In genomic region chr10:110101464-110102144, GRCh38 we compare ENCODE assay signal across 16 cellular contexts.
DNase-seq lines count a peak whose midpoint lies in the region; ATAC-seq and TF ChIP-seq lines count a peak whose summit lies in the region.
"Had no signal": no experiment of that assay in that cellular context is flagged by ENCODE, and none has a peak within 500 bp of the region (broad histone marks: within the 10 kb centered on the region; RNA-seq: fewer than 3 reads in every experiment).

No MANE protein-coding gene starts in this region.

- no peaks in the 10 kb centered on the region for H3K9me3 Mint-ChIP-seq in activated CD4-positive, alpha-beta T cell treated with anti-CD3 and anti-CD28 coated beads for 36 hours (ENCODE audit: low read depth)
- no peaks in the 10 kb centered on the region for H3K9me3 Mint-ChIP-seq in activated CD4-positive, alpha-beta memory T cell treated with anti-CD3 and anti-CD28 coated beads, Interleukin-2, amount 10 ng/mL, durations not matched to agents 7 days and 5 days
- H3K9me3 Mint-ChIP-seq in natural killer cell treated with Interleukin-12 subunit alpha and Interleukin-12 subunit beta and Interleukin-15 and Interleukin-18, amount 100 ng/mL, for 72 hours = no peaks in the 10 kb centered on the region
- peaks cover 12% of the 10 kb centered on the region for H3K9me3 Mint-ChIP-seq in endodermal cell
- H3K9me3 Mint-ChIP-seq: WTC11 had no signal

- peak; percentile 78 for ATAC-seq in activated CD4-positive, alpha-beta T cell treated with anti-CD3 and anti-CD28 coated beads for 36 hours
- ATAC-seq in natural killer cell treated with Interleukin-12 subunit alpha and Interleukin-12 subunit beta and Interleukin-15 and Interleukin-18, amount 100 ng/mL, for 72 hours = peak; percentile 66 to 77
- ATAC-seq in HG03025 (IDR thresholded peaks at IDR 0.05; ENCODE audit: low FRiP score, unreplicated experiment) (no peak), GM21717 (IDR thresholded peaks at IDR 0.05; ENCODE audit: unreplicated experiment) (no peak)
- ATAC-seq: K562, WTC11 had no signal

- peak overlapping the region; percentile 2 for H3K4me3 Mint-ChIP-seq in activated CD4-positive, alpha-beta T cell treated with anti-CD3 and anti-CD28 coated beads for 36 hours
- no peak overlapping the region for H3K4me3 Mint-ChIP-seq in activated CD4-positive, alpha-beta memory T cell treated with anti-CD3 and anti-CD28 coated beads, Interleukin-2, amount 10 ng/mL, durations not matched to agents 7 days and 5 days
- peak overlapping the region; percentile 44 for H3K4me3 Mint-ChIP-seq in natural killer cell treated with Interleukin-12 subunit alpha and Interleukin-12 subunit beta and Interleukin-15 and Interleukin-18, amount 100 ng/mL, for 72 hours
- H3K4me3 Mint-ChIP-seq in endodermal cell = no peak overlapping the region
- H3K4me3 Mint-ChIP-seq: WTC11 had no signal

- peak overlapping the region; percentile 84 for H3K27ac Mint-ChIP-seq in activated CD4-positive, alpha-beta T cell treated with anti-CD3 and anti-CD28 coated beads for 36 hours
- H3K27ac Mint-ChIP-seq in activated CD4-positive, alpha-beta memory T cell treated with anti-CD3 and anti-CD28 coated beads, Interleukin-2, amount 10 ng/mL, durations not matched to agents 7 days and 5 days = peak overlapping the region; percentile 23
- peak overlapping the region; percentile 77 to 93 for H3K27ac Mint-ChIP-seq in natural killer cell treated with Interleukin-12 subunit alpha and Interleukin-12 subunit beta and Interleukin-15 and Interleukin-18, amount 100 ng/mL, for 72 hours
- H3K27ac Mint-ChIP-seq in endodermal cell = no peak overlapping the region
- H3K27ac Mint-ChIP-seq: WTC11 had no signal

- WGBS in endodermal cell (ENCODE audit: insufficient coverage in 1 of 2, insufficient read length in 1 of 2), 2 experiments = 86 to 100% methylated on average over 1 of the region's 2 CpGs

- DNase-seq in activated CD4-positive, alpha-beta T cell treated with anti-CD3 and anti-CD28 coated beads for 36 hours = peak; percentile 32
- no peak for DNase-seq in activated CD4-positive, alpha-beta T cell treated with anti-CD3 and anti-CD28 coated beads, Interleukin-2, amount 50 U/mL, for 48 hours
- peak; percentile 15 for DNase-seq in HCEC 1CT
- no peak for DNase-seq in activated CD4-positive, alpha-beta memory T cell treated with anti-CD3 and anti-CD28 coated beads, Interleukin-2, amount 10 ng/mL, durations not matched to agents 7 days and 5 days
- no peak for DNase-seq in natural killer cell treated with Interleukin-12 subunit alpha and Interleukin-12 subunit beta and Interleukin-15 and Interleukin-18, amount 100 ng/mL, for 72 hours (ENCODE audit: low spot score)
- DNase-seq in endodermal cell = no peak
- DNase-seq: activated effector memory CD4-positive, alpha-beta T cell treated with anti-CD3 and anti-CD28 coated beads, Interleukin-2, amount 50 U/mL, for 16 hours; COR-L47; effector memory CD4-positive, alpha-beta T cell; NCI-H1417 treated with DMSO at 0.1 percent for 48 hours; NCI-H446; small intestine had no signal

- peaks cover 36% of the 10 kb centered on the region for H3K36me3 ChIP-seq in endodermal cell (ENCODE audit: control insufficient read depth, insufficient read depth, low read length)

- H3K4me1 ChIP-seq in endodermal cell (ENCODE audit: control insufficient read depth, insufficient read depth, low read length) = no peaks in the 10 kb centered on the region

- H3K27me3 ChIP-seq in endodermal cell (ENCODE audit: control insufficient read depth, insufficient read depth, low read length, poor library complexity, severe bottlenecking) = no peaks in the 10 kb centered on the region

- CTCF ChIA-PET in activated CD4-positive, alpha-beta T cell treated with anti-CD3 and anti-CD28 coated beads for 36 hours (lab: Charles Lee) = interaction anchor here (0.6 to 1.0 kb wide), 3 partner anchors 30 to 56 kb away, joined by 3 read pairs; no protein-coding TSS in a partner anchor
- CTCF ChIA-PET in activated CD4-positive, alpha-beta memory T cell treated with anti-CD3 and anti-CD28 coated beads, Interleukin-2, amount 10 ng/mL, durations not matched to agents 7 days and 5 days (lab: Charles Lee) = no interaction called here

- POLR2A ChIA-PET in activated CD4-positive, alpha-beta T cell treated with anti-CD3 and anti-CD28 coated beads for 36 hours (lab: Charles Lee) = interaction anchor here (0.8 kb wide), 1 partner anchor 24 kb away, joined by 11 read pairs; no protein-coding TSS in a partner anchor
- POLR2A ChIA-PET in activated CD4-positive, alpha-beta memory T cell treated with anti-CD3 and anti-CD28 coated beads, Interleukin-2, amount 10 ng/mL, durations not matched to agents 7 days and 5 days (lab: Charles Lee) = no interaction called here

- H3K36me3 Mint-ChIP-seq in activated CD4-positive, alpha-beta T cell treated with anti-CD3 and anti-CD28 coated beads for 36 hours (ENCODE audit: low read depth) = peaks cover 18% of the 10 kb centered on the region
- H3K36me3 Mint-ChIP-seq in activated CD4-positive, alpha-beta memory T cell treated with anti-CD3 and anti-CD28 coated beads, Interleukin-2, amount 10 ng/mL, durations not matched to agents 7 days and 5 days (ENCODE audit: low read depth) = peaks cover 68% of the 10 kb centered on the region
- peaks cover 18% of the 10 kb centered on the region for H3K36me3 Mint-ChIP-seq in natural killer cell treated with Interleukin-12 subunit alpha and Interleukin-12 subunit beta and Interleukin-15 and Interleukin-18, amount 100 ng/mL, for 72 hours
- H3K36me3 Mint-ChIP-seq in endodermal cell (ENCODE audit: low read depth) = peaks cover 42% of the 10 kb centered on the region

- peaks cover 16% of the 10 kb centered on the region for H3K9me3 ChIP-seq in endodermal cell (ENCODE audit: control insufficient read depth, low read length)

- intact Hi-C loops in activated CD4-positive, alpha-beta T cell treated with anti-CD3 and anti-CD28 coated beads for 36 hours (cut with DNase I, micrococcal nuclease) = loop anchor here (1.0 to 5.0 kb wide), 5 partner anchors 15 to 179 kb away; partner anchors contain the start of gene XPNPEP1 (in 1 of the 2)

- H3K4me1 Mint-ChIP-seq in activated CD4-positive, alpha-beta T cell treated with anti-CD3 and anti-CD28 coated beads for 36 hours = peaks cover 71% of the 10 kb centered on the region
- H3K4me1 Mint-ChIP-seq in activated CD4-positive, alpha-beta memory T cell treated with anti-CD3 and anti-CD28 coated beads, Interleukin-2, amount 10 ng/mL, durations not matched to agents 7 days and 5 days = peaks cover 38% of the 10 kb centered on the region
- peaks cover 36 to 47% of the 10 kb centered on the region in 2 donors for H3K4me1 Mint-ChIP-seq in natural killer cell treated with Interleukin-12 subunit alpha and Interleukin-12 subunit beta and Interleukin-15 and Interleukin-18, amount 100 ng/mL, for 72 hours (ENCODE audit: low read depth in 2 of 2)
- no peaks in the 10 kb centered on the region for H3K4me1 Mint-ChIP-seq in endodermal cell
- H3K4me1 Mint-ChIP-seq: WTC11 had no signal

- H3K9ac ChIP-seq in endodermal cell (ENCODE audit: extremely low read depth, low read length, poor library complexity, severe bottlenecking) = no peak overlapping the region

- no peaks in the 10 kb centered on the region for H3K27me3 Mint-ChIP-seq in activated CD4-positive, alpha-beta T cell treated with anti-CD3 and anti-CD28 coated beads for 36 hours
- H3K27me3 Mint-ChIP-seq in activated CD4-positive, alpha-beta memory T cell treated with anti-CD3 and anti-CD28 coated beads, Interleukin-2, amount 10 ng/mL, durations not matched to agents 7 days and 5 days = no peaks in the 10 kb centered on the region
- H3K27me3 Mint-ChIP-seq in natural killer cell treated with Interleukin-12 subunit alpha and Interleukin-12 subunit beta and Interleukin-15 and Interleukin-18, amount 100 ng/mL, for 72 hours = no peaks in the 10 kb centered on the region
- H3K27me3 Mint-ChIP-seq in endodermal cell (ENCODE audit: insufficient read depth) = no peaks in the 10 kb centered on the region

- TF ChIP-seq CTCF in endodermal cell (conservative IDR thresholded peaks at IDR 0.05) = no peak

- H3K4me3 ChIP-seq in endodermal cell (ENCODE audit: low read length) = no peak overlapping the region
- H3K4me3 ChIP-seq: K562 had no signal

- no peak overlapping the region for H3K27ac ChIP-seq in endodermal cell (ENCODE audit: low read depth, low read length)

Comparison
In these comparisons a context has a peak if more than half of its experiments do, and no peak if none do; other contexts are left out.
1. DNase-seq: peak in activated CD4-positive, alpha-beta T cell treated with anti-CD3 and anti-CD28 coated beads for 36 hours (single experiment) and HCEC 1CT (single experiment); none in activated CD4-positive, alpha-beta T cell treated with anti-CD3 and anti-CD28 coated beads, Interleukin-2, amount 50 U/mL, for 48 hours (0 of 2), activated CD4-positive, alpha-beta memory T cell treated with anti-CD3 and anti-CD28 coated beads, Interleukin-2, amount 10 ng/mL, durations not matched to agents 7 days and 5 days (single experiment), natural killer cell treated with Interleukin-12 subunit alpha and Interleukin-12 subunit beta and Interleukin-15 and Interleukin-18, amount 100 ng/mL, for 72 hours (single experiment) and endodermal cell (single experiment).
2. ATAC-seq: peak in activated CD4-positive, alpha-beta T cell treated with anti-CD3 and anti-CD28 coated beads for 36 hours (single experiment) and natural killer cell treated with Interleukin-12 subunit alpha and Interleukin-12 subunit beta and Interleukin-15 and Interleukin-18, amount 100 ng/mL, for 72 hours (2 of 2); none in HG03025 (single experiment) and GM21717 (single experiment).
3. H3K4me3 Mint-ChIP-seq: peak in activated CD4-positive, alpha-beta T cell treated with anti-CD3 and anti-CD28 coated beads for 36 hours (single experiment) and natural killer cell treated with Interleukin-12 subunit alpha and Interleukin-12 subunit beta and Interleukin-15 and Interleukin-18, amount 100 ng/mL, for 72 hours (single experiment); none in activated CD4-positive, alpha-beta memory T cell treated with anti-CD3 and anti-CD28 coated beads, Interleukin-2, amount 10 ng/mL, durations not matched to agents 7 days and 5 days (single experiment) and endodermal cell (single experiment).